ENCODE assay signal across 17 cellular contexts in genomic region chr2:219199470-219200211, GRCh38. TPM values are rescaled to one million over a fixed set of nuclear protein-coding genes. Genes with fewer than 3 reads are reported as not detected.
A peak's percentile ranks its signal among the peaks of the same experiment; 100 is the strongest.
DNase-seq lines count a peak whose midpoint lies in the region; ATAC-seq and TF ChIP-seq lines count a peak whose summit lies in the region.
"Had no signal": no experiment of that assay in that cellular context is flagged by ENCODE, and none has a peak within 500 bp of the region (broad histone marks: within the 10 kb centered on the region; RNA-seq: fewer than 3 reads in every experiment).

No MANE protein-coding gene starts in this region.

- H3K36me3 Mint-ChIP-seq in activated CD8-positive, alpha-beta memory T cell treated with anti-CD3 and anti-CD28 coated beads, Interleukin-2, amount 10 ng/mL, durations not matched to agents 7 days and 5 days, result peaks cover 8% of the 10 kb centered on the region
- peaks cover 3% of the 10 kb centered on the region for H3K36me3 Mint-ChIP-seq in central memory CD8-positive, alpha-beta T cell (ENCODE audit: insufficient read depth)

- no peak for TF ChIP-seq POLR2A in thyroid gland (IDR thresholded peaks at IDR 0.05)

- no peaks in the 10 kb centered on the region for H3K27me3 ChIP-seq in thyroid gland
- H3K27me3 ChIP-seq: vagina had no signal

- H3K4me3 ChIP-seq in thyroid gland (replicated peaks in 1 of 3), result no peak overlapping the region
- H3K4me3 ChIP-seq: GM23338, mucosa of descending colon, vagina had no signal

- no peak for DNase-seq in activated CD8-positive, alpha-beta memory T cell treated with anti-CD3 and anti-CD28 coated beads, Interleukin-2, amount 10 ng/mL, durations not matched to agents 7 days and 5 days
- no peak for DNase-seq in activated CD8-positive, alpha-beta memory T cell treated with anti-CD3 and anti-CD28 coated beads, Interleukin-2, amount 50 U/mL, for 48 hours
- no peak for DNase-seq in central memory CD8-positive, alpha-beta T cell (ENCODE audit: low spot score in 2 of 2)
- DNase-seq in stimulated activated naive CD8-positive, alpha-beta T cell treated with anti-CD3 and anti-CD28 coated beads, Interleukin-15, Interleukin-2, amounts not matched to agents 100 U/mL and 50 U/mL, for 24 hours, result no peak
- DNase-seq in amygdala (lab: John Stamatoyannopoulos, UW) (no peak), thyroid gland (no peak)
- DNase-seq: BE2C; Calu3; mucosa of descending colon; MV-4-11; NCI-H187 treated with DMSO at 0.1 percent for 48 hours; OCI-M1; retina; stimulated activated CD4-positive, alpha-beta T cell treated with anti-CD3 and anti-CD28 coated beads, Interleukin-12 subunit alpha, Interleukin-12 subunit beta, amount 100 ng/mL, for 4 hours had no signal

- no peaks in the 10 kb centered on the region for H3K4me1 ChIP-seq in thyroid gland
- H3K4me1 ChIP-seq: BE2C, vagina had no signal

- H3K9me3 Mint-ChIP-seq in activated CD8-positive, alpha-beta memory T cell treated with anti-CD3 and anti-CD28 coated beads, Interleukin-2, amount 10 ng/mL, durations not matched to agents 7 days and 5 days (ENCODE audit: low read depth), result peaks cover 8% of the 10 kb centered on the region
- no peaks in the 10 kb centered on the region for H3K9me3 Mint-ChIP-seq in central memory CD8-positive, alpha-beta T cell

- intact Hi-C loops in thyroid gland (cut with DNase I), result no loop called here

- H3K9me3 ChIP-seq in thyroid gland, result no peaks in the 10 kb centered on the region
- H3K9me3 ChIP-seq: BE2C, mucosa of descending colon, vagina had no signal

- no peaks in the 10 kb centered on the region for H3K27me3 Mint-ChIP-seq in activated CD8-positive, alpha-beta memory T cell treated with anti-CD3 and anti-CD28 coated beads, Interleukin-2, amount 10 ng/mL, durations not matched to agents 7 days and 5 days
- H3K27me3 Mint-ChIP-seq in central memory CD8-positive, alpha-beta T cell, result peaks cover 14% of the 10 kb centered on the region
- H3K27me3 Mint-ChIP-seq: activated CD4-positive, alpha-beta T cell treated with anti-CD3 and anti-CD28 coated beads for 36 hours had no signal

- no peaks in the 10 kb centered on the region for H3K36me3 ChIP-seq in thyroid gland
- H3K36me3 ChIP-seq: BE2C, vagina had no signal

- CTCF ChIA-PET in activated CD8-positive, alpha-beta memory T cell treated with anti-CD3 and anti-CD28 coated beads, Interleukin-2, amount 10 ng/mL, durations not matched to agents 7 days and 5 days (lab: Charles Lee), result interaction anchor here (0.8 to 2.5 kb wide), 5 partner anchors 18 to 79 kb away, joined by 3 to 14 read pairs (median 4); partner anchors contain the start of gene DNAJB2

- no peak for TF ChIP-seq CTCF in thyroid gland (IDR thresholded peaks at IDR 0.05)

- no peak overlapping the region for H3K4me3 Mint-ChIP-seq in activated CD8-positive, alpha-beta memory T cell treated with anti-CD3 and anti-CD28 coated beads, Interleukin-2, amount 10 ng/mL, durations not matched to agents 7 days and 5 days
- H3K4me3 Mint-ChIP-seq in central memory CD8-positive, alpha-beta T cell, result peak overlapping the region; percentile 72
- H3K4me3 Mint-ChIP-seq: GM23338 had no signal

- H3K27ac ChIP-seq in thyroid gland, result no peak overlapping the region
- H3K27ac ChIP-seq: vagina had no signal

- WGBS in thyroid gland, 2 donors, result 74 to 81% methylated on average over 12 of the region's 12 CpGs

- ATAC-seq in activated CD8-positive, alpha-beta memory T cell treated with anti-CD3 and anti-CD28 coated beads, Interleukin-2, amount 10 ng/mL, durations not matched to agents 7 days and 5 days, result peak; percentile 26
- ATAC-seq in central memory CD8-positive, alpha-beta T cell (replicated peaks; ENCODE audit: extremely low read depth, poor library complexity, severe bottlenecking), result no peak
- ATAC-seq in stimulated activated naive CD8-positive, alpha-beta T cell treated with anti-CD3 and anti-CD28 coated beads, Interleukin-15, Interleukin-2, amounts not matched to agents 100 U/mL and 50 U/mL, for 24 hours, result peak; percentile 74
- ATAC-seq: activated CD4-positive, alpha-beta T cell treated with anti-CD3 and anti-CD28 coated beads for 36 hours; GM23338; mucosa of descending colon had no signal

- peaks cover 18% of the 10 kb centered on the region for H3K4me1 Mint-ChIP-seq in activated CD8-positive, alpha-beta memory T cell treated with anti-CD3 and anti-CD28 coated beads, Interleukin-2, amount 10 ng/mL, durations not matched to agents 7 days and 5 days
- peaks cover 8% of the 10 kb centered on the region for H3K4me1 Mint-ChIP-seq in central memory CD8-positive, alpha-beta T cell

- H3K27ac Mint-ChIP-seq in activated CD8-positive, alpha-beta memory T cell treated with anti-CD3 and anti-CD28 coated beads, Interleukin-2, amount 10 ng/mL, durations not matched to agents 7 days and 5 days, result peak overlapping the region; percentile 45
- H3K27ac Mint-ChIP-seq in central memory CD8-positive, alpha-beta T cell (ENCODE audit: low read depth), result no peak overlapping the region
- H3K27ac Mint-ChIP-seq: GM23338 had no signal

RNA-seq across cellular contexts. Expression of gene ZFAND2B, which starts 6.9 kb away (rescaled TPM):
- total RNA-seq in activated CD8-positive, alpha-beta memory T cell treated with anti-CD3 and anti-CD28 coated beads, Interleukin-2, amount 10 ng/mL, durations not matched to agents 7 days and 5 days, result 10 to 100 TPM; 60.2 to 60.6 TPM
- 100 to 1,000 TPM in 2 of 4 donors, 10 to 100 TPM in 2; 78.7 to 131 (median 92.0) TPM for total RNA-seq in thyroid gland

RNA-seq across cellular contexts. Expression of gene ABCB6, which starts 19.1 kb away (rescaled TPM):
- 10 to 100 TPM; 12.6 to 15.2 TPM for total RNA-seq in activated CD8-positive, alpha-beta memory T cell treated with anti-CD3 and anti-CD28 coated beads, Interleukin-2, amount 10 ng/mL, durations not matched to agents 7 days and 5 days
- 10 to 100 TPM; 29.6 to 96.8 (median 63.6) TPM for total RNA-seq in thyroid gland

RNA-seq across cellular contexts. Expression of gene RETREG2, which starts 21.6 kb away (rescaled TPM):
- 100 to 1,000 TPM in 1 of 2 experiments, 10 to 100 TPM in 1; 95.8 to 110 TPM for total RNA-seq in activated CD8-positive, alpha-beta memory T cell treated with anti-CD3 and anti-CD28 coated beads, Interleukin-2, amount 10 ng/mL, durations not matched to agents 7 days and 5 days
- 100 to 1,000 TPM in 2 of 4 donors, 10 to 100 TPM in 2; 82.3 to 122 (median 100) TPM for total RNA-seq in thyroid gland

RNA-seq across cellular contexts. Expression of gene CNPPD1, which starts 22.9 kb away (rescaled TPM):
- total RNA-seq in activated CD8-positive, alpha-beta memory T cell treated with anti-CD3 and anti-CD28 coated beads, Interleukin-2, amount 10 ng/mL, durations not matched to agents 7 days and 5 days, result 10 to 100 TPM; 66.9 to 72.0 TPM
- total RNA-seq in thyroid gland, result 100 to 1,000 TPM in 1 of 4 donors, 10 to 100 TPM in 3; 48.2 to 115 (median 65.0) TPM

RNA-seq across cellular contexts. Expression of gene ATG9A, which starts 29.8 kb away (rescaled TPM):
- total RNA-seq in activated CD8-positive, alpha-beta memory T cell treated with anti-CD3 and anti-CD28 coated beads, Interleukin-2, amount 10 ng/mL, durations not matched to agents 7 days and 5 days, result 10 to 100 TPM; 56.6 to 60.7 TPM
- total RNA-seq in thyroid gland, result 10 to 100 TPM; 48.8 to 59.3 (median 54.6) TPM
